In the genomic region with DNA sequence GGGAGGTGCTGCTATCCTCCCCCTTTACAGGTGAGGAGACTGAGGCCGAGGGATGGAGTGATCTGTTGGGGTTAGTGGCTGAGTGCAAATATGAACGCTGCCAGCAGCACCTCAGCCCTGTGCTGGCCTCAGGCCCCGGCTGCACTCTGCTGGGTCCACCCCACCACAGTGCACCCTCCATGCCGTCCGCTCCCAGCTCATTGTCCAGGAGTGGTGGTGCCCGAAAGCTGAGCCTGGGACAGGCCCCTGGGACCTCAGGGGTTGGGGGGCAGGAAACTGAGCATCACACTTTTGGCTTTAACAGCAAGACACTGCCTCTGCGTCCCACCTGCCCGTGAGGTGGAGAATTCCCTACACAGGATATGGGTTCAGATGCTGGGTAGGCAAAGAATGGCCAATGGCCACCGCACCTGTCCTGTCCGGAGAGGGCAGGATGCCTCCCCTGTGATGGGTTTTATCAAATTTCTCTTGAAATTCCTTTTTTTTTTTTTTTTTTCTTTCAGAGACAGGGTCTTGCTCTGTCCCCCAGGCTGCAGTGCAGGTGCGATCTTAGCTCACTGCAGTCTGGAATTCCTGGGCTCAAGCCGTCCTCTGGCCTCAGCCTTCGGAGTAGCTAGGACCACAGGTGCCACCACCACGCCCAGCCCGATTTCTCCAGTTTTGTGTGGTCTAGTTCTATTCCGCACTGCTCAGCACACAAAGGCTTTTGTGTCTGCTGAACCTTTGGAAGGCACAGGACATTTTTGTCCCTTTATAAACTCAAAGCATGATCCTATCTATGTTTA, we compare ENCODE assay signal across 16 cellular contexts. TPM values are rescaled to one million over a fixed set of nuclear protein-coding genes. Genes with fewer than 3 reads are reported as not detected.
DNase-seq lines count a peak whose midpoint lies in the region; ATAC-seq and TF ChIP-seq lines count a peak whose summit lies in the region.
"Had no signal": no experiment of that assay in that cellular context is flagged by ENCODE, and none has a peak within 500 bp of the region (broad histone marks: within the 10 kb centered on the region; RNA-seq: fewer than 3 reads in every experiment).

No MANE protein-coding gene starts in this region.

- H3K4me1 ChIP-seq in neural progenitor cell (peaks cover 17% of the 10 kb centered on the region), HAP-1 (no peaks in the 10 kb centered on the region)

- no peaks in the 10 kb centered on the region for H4K20me1 ChIP-seq in neural progenitor cell (ENCODE audit: low read depth)

- no peaks in the 10 kb centered on the region for H3K79me2 ChIP-seq in neural progenitor cell (ENCODE audit: low read depth)

- no peaks in the 10 kb centered on the region for H3K27me3 Mint-ChIP-seq in stimulated activated naive CD8-positive, alpha-beta T cell treated with anti-CD3 and anti-CD28 coated beads, Interleukin-15, amount 100 ng/mL, for 72 hours
- peaks cover 15% of the 10 kb centered on the region for H3K27me3 Mint-ChIP-seq in glutamatergic neuron (ENCODE audit: unreplicated experiment)
- H3K27me3 Mint-ChIP-seq in neural progenitor cell (ENCODE audit: insufficient read depth, low read depth), result peaks cover 38% of the 10 kb centered on the region
- H3K27me3 Mint-ChIP-seq: CD4-positive, alpha-beta memory T cell had no signal

- no peak overlapping the region for H3K4me3 Mint-ChIP-seq in stimulated activated naive CD8-positive, alpha-beta T cell treated with anti-CD3 and anti-CD28 coated beads, Interleukin-15, amount 100 ng/mL, for 72 hours
- peak overlapping the region; percentile 11 for H3K4me3 Mint-ChIP-seq in glutamatergic neuron (ENCODE audit: unreplicated experiment)
- H3K4me3 Mint-ChIP-seq in neural progenitor cell, result no peak overlapping the region
- H3K4me3 Mint-ChIP-seq: CD4-positive, alpha-beta memory T cell; GM23338; H9 had no signal

- in situ Hi-C loops in HAP-1 (cut with MboI; ENCODE audit: low sequenced_read_pairs), result no loop called here

- H3K4me3 ChIP-seq in neural progenitor cell (no peak overlapping the region), HAP-1 (no peak overlapping the region)
- H3K4me3 ChIP-seq: GM23338 had no signal

- no peak overlapping the region for H3K9ac ChIP-seq in neural progenitor cell

- H3K27ac ChIP-seq in neural progenitor cell, result no peak overlapping the region

- H3K4me1 Mint-ChIP-seq in stimulated activated naive CD8-positive, alpha-beta T cell treated with anti-CD3 and anti-CD28 coated beads, Interleukin-15, amount 100 ng/mL, for 72 hours, result peaks cover 26% of the 10 kb centered on the region
- H3K4me1 Mint-ChIP-seq in glutamatergic neuron (ENCODE audit: low read depth, unreplicated experiment) (peaks cover 24% of the 10 kb centered on the region), neural progenitor cell (peaks cover 22% of the 10 kb centered on the region)
- H3K4me1 Mint-ChIP-seq: GM23338 had no signal

- H3K27me3 ChIP-seq in neural progenitor cell (peaks cover 46% of the 10 kb centered on the region), HAP-1 (ENCODE audit: low read depth) (no peaks in the 10 kb centered on the region)

- ATAC-seq in stimulated activated naive CD8-positive, alpha-beta T cell treated with anti-CD3 and anti-CD28 coated beads, Interleukin-15, amount 100 ng/mL, for 72 hours, result peak; percentile 10
- no peak for ATAC-seq in stimulated activated naive CD8-positive, alpha-beta T cell treated with anti-CD3 and anti-CD28 coated beads, Interleukin-15, Interleukin-2, amounts not matched to agents 100 U/mL and 50 U/mL, for 24 hours
- ATAC-seq: GM23338 had no signal

- no peak for DNase-seq in stimulated activated naive CD8-positive, alpha-beta T cell treated with anti-CD3 and anti-CD28 coated beads, Interleukin-15, amount 100 ng/mL, for 72 hours
- no peak for DNase-seq in stimulated activated naive CD8-positive, alpha-beta T cell treated with anti-CD3 and anti-CD28 coated beads, Interleukin-15, Interleukin-2, amounts not matched to agents 100 U/mL and 50 U/mL, for 24 hours
- DNase-seq in glutamatergic neuron (no peak), neural progenitor cell (ENCODE audit: low spot score) (no peak), HAP-1 (ENCODE audit: low spot score in 2 of 2) (no peak)
- no peak for DNase-seq in activated naive CD4-positive, alpha-beta T cell (lab: John Stamatoyannopoulos, UW)
- DNase-seq in activated CD4-positive, CD25-positive, alpha-beta regulatory T cell (lab: John Stamatoyannopoulos, UW), result no peak
- DNase-seq: C1 segment of cervical spinal cord; Calu3; CD4-positive, alpha-beta memory T cell; COR-L47; DMS53; DMS79 treated with DMSO at 0.1 percent for 48 hours; GF-D8; H9 had no signal

- peaks cover 5 to 11% of the 10 kb centered on the region in 2 donors for H3K9me3 Mint-ChIP-seq in stimulated activated naive CD8-positive, alpha-beta T cell treated with anti-CD3 and anti-CD28 coated beads, Interleukin-15, amount 100 ng/mL, for 72 hours
- peaks cover 16% of the 10 kb centered on the region for H3K9me3 Mint-ChIP-seq in glutamatergic neuron (ENCODE audit: unreplicated experiment)
- peaks cover 13% of the 10 kb centered on the region for H3K9me3 Mint-ChIP-seq in neural progenitor cell
- H3K9me3 Mint-ChIP-seq: CD4-positive, alpha-beta memory T cell had no signal

- H3K36me3 ChIP-seq in neural progenitor cell, result no peaks in the 10 kb centered on the region
- no peaks in the 10 kb centered on the region for H3K36me3 ChIP-seq in HAP-1 (replicated peaks)

- no peak overlapping the region for H2AFZ ChIP-seq in neural progenitor cell (replicated peaks)
- H2AFZ ChIP-seq: GM23338 had no signal

- peaks cover 20% of the 10 kb centered on the region for H3F3A ChIP-seq in neural progenitor cell (ENCODE audit: low read depth)

- TF ChIP-seq CTCF in glutamatergic neuron (IDR thresholded peaks at IDR 0.05; ENCODE audit: partially characterized antibody, unreplicated experiment) (no peak), neural progenitor cell (IDR thresholded peaks at IDR 0.05) (no peak)

- H3K36me3 Mint-ChIP-seq in glutamatergic neuron (ENCODE audit: unreplicated experiment), result peaks cover 5% of the 10 kb centered on the region
- no peaks in the 10 kb centered on the region for H3K36me3 Mint-ChIP-seq in neural progenitor cell
- H3K36me3 Mint-ChIP-seq: CD4-positive, alpha-beta memory T cell had no signal

- no peaks in the 10 kb centered on the region for H3K9me3 ChIP-seq in neural progenitor cell (ENCODE audit: low read depth)
- no peaks in the 10 kb centered on the region; the same call in 1 of the 2 replicates for H3K9me3 ChIP-seq in HAP-1

- no peak overlapping the region for H3K4me2 ChIP-seq in neural progenitor cell
- H3K4me2 ChIP-seq: GM23338 had no signal

- no peak overlapping the region for H3K27ac Mint-ChIP-seq in stimulated activated naive CD8-positive, alpha-beta T cell treated with anti-CD3 and anti-CD28 coated beads, Interleukin-15, amount 100 ng/mL, for 72 hours
- no peak overlapping the region for H3K27ac Mint-ChIP-seq in glutamatergic neuron (ENCODE audit: unreplicated experiment)
- peak overlapping the region; percentile 83 for H3K27ac Mint-ChIP-seq in neural progenitor cell
- H3K27ac Mint-ChIP-seq: GM23338, H9 had no signal

RNA-seq across cellular contexts. Expression of gene FBRSL1, which starts 31.3 kb away (rescaled TPM):
- total RNA-seq in glutamatergic neuron (ENCODE audit: unreplicated experiment) (211 TPM), neural progenitor cell (ENCODE audit: low replicate concordance) (7.4 and 30.6 TPM in 2 replicates)
